Comparison of ENCODE assay signal across 12 cellular contexts in genomic region chr5:28779161-28779754, GRCh38.
DNase-seq lines count a peak whose midpoint lies in the region; ATAC-seq, FAIRE-seq and TF ChIP-seq lines count a peak whose summit lies in the region.
"Had no signal": no experiment of that assay in that cellular context is flagged by ENCODE, and none has a peak within 500 bp of the region (broad histone marks: within the 10 kb centered on the region; RNA-seq: fewer than 3 reads in every experiment).

No MANE protein-coding gene starts in this region.

- DNase-seq in GM23338 (ENCODE audit: low spot score) = peak; percentile 17
- DNase-seq in NCI-H1092 (lab: John Stamatoyannopoulos, UW) = peak; percentile 26
- DNase-seq in SK-N-MC (ENCODE audit: low read depth, low spot score) = peak; percentile 24
- DNase-seq in RPMI8226 = no peak
- no peak for DNase-seq in GM19239 (ENCODE audit: insufficient read length, low spot score)
- DNase-seq in NCI-H187 (lab: John Stamatoyannopoulos, UW) = no peak
- DNase-seq: GM23248, NCI-H2171 treated with DMSO at 0.1 percent for 48 hours, stomach had no signal

- H3K4me1 Mint-ChIP-seq in GM23338 = peaks cover 2% of the 10 kb centered on the region; the same call in 1 of the 3 replicates

- TF ChIP-seq RAD21 in liver (IDR thresholded peaks at IDR 0.05) = peak; percentile 39 to 47

- no peak overlapping the region for H2AFZ ChIP-seq in GM23338
- H2AFZ ChIP-seq: GM23248 had no signal

- H3F3A ChIP-seq in GM23338 (replicated peaks; ENCODE audit: low read depth) = no peaks in the 10 kb centered on the region

- H3K27ac ChIP-seq in GM23338 (ENCODE audit: low read depth) = no peak overlapping the region
- no peak overlapping the region for H3K27ac ChIP-seq in SK-N-MC
- H3K27ac ChIP-seq in liver (ENCODE audit: low read depth in 1 of 2, low read length in 2 of 2) = no peak overlapping the region
- H3K27ac ChIP-seq: GM23248, stomach had no signal

- FAIRE-seq in GM19239 (lab: Jason Lieb, UNC) = no peak

- H3K27me3 Mint-ChIP-seq in GM23338 (ENCODE audit: insufficient read depth, low read depth, poor library complexity) = peaks cover 1% of the 10 kb centered on the region

- H4K20me1 ChIP-seq in GM23338 (replicated peaks; ENCODE audit: insufficient read depth) = no peaks in the 10 kb centered on the region

- H3K9ac ChIP-seq in SK-N-MC (ENCODE audit: insufficient read length) (no peak overlapping the region), liver (ENCODE audit: low read depth in 1 of 2, low read length in 2 of 2) (no peak overlapping the region)
- H3K9ac ChIP-seq: GM23248 had no signal

- no peaks in the 10 kb centered on the region for H3K36me3 Mint-ChIP-seq in GM23338 (ENCODE audit: low read depth)

- H3K4me3 ChIP-seq in GM23338 (no peak overlapping the region), SK-N-MC (no peak overlapping the region), liver (ENCODE audit: low read depth in 1 of 3, low read length in 3 of 3) (no peak overlapping the region)
- H3K4me3 ChIP-seq: GM23248, stomach had no signal

- H3K36me3 ChIP-seq in GM23338 (ENCODE audit: insufficient read depth) (no peaks in the 10 kb centered on the region), SK-N-MC (ENCODE audit: insufficient read depth, low read length) (no peaks in the 10 kb centered on the region), liver (ENCODE audit: control insufficient read depth in 4 of 4, insufficient read depth in 3 of 4, low read depth in 1 of 4, low read length in 3 of 4) (no peaks in the 10 kb centered on the region)
- H3K36me3 ChIP-seq: stomach had no signal

- H3K27me3 ChIP-seq in GM23338 (ENCODE audit: insufficient read depth) (no peaks in the 10 kb centered on the region), liver (ENCODE audit: control insufficient read depth in 4 of 4, insufficient read depth in 4 of 4, low read length in 3 of 4) (peaks cover 0 to 5% (median 0%) of the 10 kb centered on the region in 4 donors)
- H3K27me3 ChIP-seq: stomach had no signal

- H3K4me3 Mint-ChIP-seq in GM23338 = no peak overlapping the region
- H3K4me3 Mint-ChIP-seq: T-helper 2 cell treated with Interferon-gamma antibody and Interleukin-4, amounts not matched to agents 5 μg/mL and 100 μg/mL, for 36 hours had no signal

- no peak overlapping the region for H3K4me2 ChIP-seq in GM23338

- TF ChIP-seq CTCF in GM23338 (conservative IDR thresholded peaks at IDR 0.05; ENCODE audit: low read depth in 2 of 2) (peak; percentile 51 to 71; a peak in 3 of 4 replicates), liver (IDR thresholded peaks at IDR 0.05; ENCODE audit: low read depth, low read length, missing input control) (no peak)

- H3K79me2 ChIP-seq in GM23338 (replicated peaks; ENCODE audit: insufficient read depth) = no peaks in the 10 kb centered on the region

- no peaks in the 10 kb centered on the region for H3K9me2 ChIP-seq in GM23338 (ENCODE audit: insufficient read depth)

- H3K9me3 Mint-ChIP-seq in GM23338 = no peaks in the 10 kb centered on the region

- H3K4me1 ChIP-seq in GM23338 (ENCODE audit: insufficient read depth) = no peaks in the 10 kb centered on the region
- no peaks in the 10 kb centered on the region for H3K4me1 ChIP-seq in liver (ENCODE audit: control insufficient read depth in 4 of 4, insufficient read depth in 4 of 4, low read length in 3 of 4)
- H3K4me1 ChIP-seq: stomach had no signal

- H3K27ac Mint-ChIP-seq in GM23338 = no peak overlapping the region
- H3K27ac Mint-ChIP-seq: T-helper 2 cell treated with Interferon-gamma antibody and Interleukin-4, amounts not matched to agents 5 μg/mL and 100 μg/mL, for 36 hours had no signal

- ATAC-seq in GM23338 (peak; percentile 43; the same call in 2 of the 3 replicates), HG03139 (IDR thresholded peaks at IDR 0.05; ENCODE audit: unreplicated experiment) (no peak)

- H3K9me3 ChIP-seq in SK-N-MC (ENCODE audit: low read depth, low read length) = no peaks in the 10 kb centered on the region
- no peaks in the 10 kb centered on the region for H3K9me3 ChIP-seq in liver (ENCODE audit: control insufficient read depth in 4 of 4, low read length in 3 of 4)
- H3K9me3 ChIP-seq: stomach had no signal

TF ChIP-seq in GM23338, 12 proteins besides CTCF, POLR2A, EP300 and RAD21:
- TF ChIP-seq EZH2phosphoT487 (IDR thresholded peaks at IDR 0.05; ENCODE audit: unreplicated experiment) (no peak), JUNB (IDR thresholded peaks at IDR 0.05; ENCODE audit: unreplicated experiment) (no peak), ZNF331 (CRISPR knock-in tag; IDR thresholded peaks at IDR 0.05; ENCODE audit: low read depth) (no peak)
- TF ChIP-seq, protein P1, sequence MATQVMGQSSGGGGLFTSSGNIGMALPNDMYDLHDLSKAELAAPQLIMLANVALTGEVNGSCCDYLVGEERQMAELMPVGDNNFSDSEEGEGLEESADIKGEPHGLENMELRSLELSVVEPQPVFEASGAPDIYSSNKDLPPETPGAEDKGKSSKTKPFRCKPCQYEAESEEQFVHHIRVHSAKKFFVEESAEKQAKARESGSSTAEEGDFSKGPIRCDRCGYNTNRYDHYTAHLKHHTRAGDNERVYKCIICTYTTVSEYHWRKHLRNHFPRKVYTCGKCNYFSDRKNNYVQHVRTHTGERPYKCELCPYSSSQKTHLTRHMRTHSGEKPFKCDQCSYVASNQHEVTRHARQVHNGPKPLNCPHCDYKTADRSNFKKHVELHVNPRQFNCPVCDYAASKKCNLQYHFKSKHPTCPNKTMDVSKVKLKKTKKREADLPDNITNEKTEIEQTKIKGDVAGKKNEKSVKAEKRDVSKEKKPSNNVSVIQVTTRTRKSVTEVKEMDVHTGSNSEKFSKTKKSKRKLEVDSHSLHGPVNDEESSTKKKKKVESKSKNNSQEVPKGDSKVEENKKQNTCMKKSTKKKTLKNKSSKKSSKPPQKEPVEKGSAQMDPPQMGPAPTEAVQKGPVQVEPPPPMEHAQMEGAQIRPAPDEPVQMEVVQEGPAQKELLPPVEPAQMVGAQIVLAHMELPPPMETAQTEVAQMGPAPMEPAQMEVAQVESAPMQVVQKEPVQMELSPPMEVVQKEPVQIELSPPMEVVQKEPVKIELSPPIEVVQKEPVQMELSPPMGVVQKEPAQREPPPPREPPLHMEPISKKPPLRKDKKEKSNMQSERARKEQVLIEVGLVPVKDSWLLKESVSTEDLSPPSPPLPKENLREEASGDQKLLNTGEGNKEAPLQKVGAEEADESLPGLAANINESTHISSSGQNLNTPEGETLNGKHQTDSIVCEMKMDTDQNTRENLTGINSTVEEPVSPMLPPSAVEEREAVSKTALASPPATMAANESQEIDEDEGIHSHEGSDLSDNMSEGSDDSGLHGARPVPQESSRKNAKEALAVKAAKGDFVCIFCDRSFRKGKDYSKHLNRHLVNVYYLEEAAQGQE (IDR thresholded peaks at IDR 0.05; ENCODE audit: unreplicated experiment) = no peak

TF ChIP-seq in liver, 16 proteins besides CTCF, POLR2A, EP300 and RAD21 (continues in another document):
- TF ChIP-seq, protein P1 (IDR thresholded peaks at IDR 0.05) = no peak
- TF ChIP-seq YY1 (IDR thresholded peaks at IDR 0.05) = no peak
- no peak for TF ChIP-seq SP1 (IDR thresholded peaks at IDR 0.05)
- no peak for TF ChIP-seq TAF1 (conservative IDR thresholded peaks at IDR 0.05)
- no peak for TF ChIP-seq JUND (IDR thresholded peaks at IDR 0.05)
- TF ChIP-seq MAX (IDR thresholded peaks at IDR 0.05) = no peak
- TF ChIP-seq FOXA2 (IDR thresholded peaks at IDR 0.05) = no peak
- TF ChIP-seq, protein P2, sequence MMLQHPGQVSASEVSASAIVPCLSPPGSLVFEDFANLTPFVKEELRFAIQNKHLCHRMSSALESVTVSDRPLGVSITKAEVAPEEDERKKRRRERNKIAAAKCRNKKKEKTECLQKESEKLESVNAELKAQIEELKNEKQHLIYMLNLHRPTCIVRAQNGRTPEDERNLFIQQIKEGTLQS (IDR thresholded peaks at IDR 0.05) = no peak
- TF ChIP-seq ZBTB33 (IDR thresholded peaks at IDR 0.05) = no peak

Comparison
In these comparisons a context has a peak if more than half of its experiments do, and no peak if none do; other contexts are left out.
1. DNase-seq: peak in GM23338 (single experiment), NCI-H1092 (single experiment) and SK-N-MC (single experiment); none in RPMI8226 (single experiment), GM19239 (single experiment) and NCI-H187 (0 of 2).